In the genomic region with DNA sequence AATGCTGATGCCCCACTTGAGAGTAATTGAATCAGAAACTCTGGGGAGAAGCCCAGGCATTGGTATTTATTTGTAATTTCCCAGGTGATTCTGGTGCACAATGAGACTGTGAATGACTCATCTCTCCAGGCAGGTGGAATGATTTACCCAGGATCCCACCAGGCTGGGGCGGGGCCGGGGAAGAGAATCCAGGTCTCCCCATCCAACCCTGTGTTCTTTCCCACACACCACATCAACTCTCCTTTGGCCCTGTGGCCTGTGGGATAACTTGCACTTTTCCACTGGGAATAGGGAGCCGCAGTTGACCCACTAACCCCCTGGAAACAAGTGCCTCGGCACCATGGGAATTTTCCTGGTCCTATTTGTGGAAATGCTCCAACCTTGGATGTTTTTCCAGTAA, we compare ENCODE assay signal across 21 cellular contexts.
DNase-seq lines count a peak whose midpoint lies in the region; ATAC-seq and TF ChIP-seq lines count a peak whose summit lies in the region.
"Had no signal": no experiment of that assay in that cellular context is flagged by ENCODE, and none has a peak within 500 bp of the region (broad histone marks: within the 10 kb centered on the region; RNA-seq: fewer than 3 reads in every experiment).

No MANE protein-coding gene starts in this region.

- no peak overlapping the region for H3K4me3 Mint-ChIP-seq in CD4-positive, alpha-beta memory T cell
- H3K4me3 Mint-ChIP-seq: T-helper 1 cell treated with Interleukin-12 subunit alpha and Interleukin-12 subunit beta and Interleukin-4 antibody, amounts not matched to agents 30 μg/mL and 1 μg/mL, for 36 hours had no signal

- H3K27ac ChIP-seq in heart left ventricle (no peak overlapping the region), foreskin keratinocyte (no peak overlapping the region)
- H3K27ac ChIP-seq in CD4-positive, alpha-beta memory T cell (ENCODE audit: low read depth, low read length) = no peak overlapping the region
- H3K27ac ChIP-seq: 22Rv1, C4-2B, PC-9, RWPE1, SJCRH30 had no signal

- no peaks in the 10 kb centered on the region for H3K4me1 Mint-ChIP-seq in CD4-positive, alpha-beta memory T cell

- H3K36me3 Mint-ChIP-seq in CD4-positive, alpha-beta memory T cell = no peaks in the 10 kb centered on the region

- peaks cover 0 to 3% (median 0%) of the 10 kb centered on the region in 8 donors for H3K9me3 Mint-ChIP-seq in CD4-positive, alpha-beta memory T cell
- H3K9me3 Mint-ChIP-seq: T-helper 1 cell treated with Interleukin-12 subunit alpha and Interleukin-12 subunit beta and Interleukin-4 antibody, amounts not matched to agents 30 μg/mL and 1 μg/mL, for 36 hours had no signal

- no peak for TF ChIP-seq CTCF in heart left ventricle (IDR thresholded peaks at IDR 0.05)
- no peak for TF ChIP-seq CTCF in foreskin keratinocyte (conservative IDR thresholded peaks at IDR 0.05)

- POLR2A ChIA-PET in CD4-positive, alpha-beta memory T cell (lab: Charles Lee; ENCODE audit: partially characterized antibody) = no interaction called here

- WGBS in heart left ventricle, 4 donors = 80 to 98% (median 90%) methylated on average over 4 of the region's 4 CpGs

- H3K27me3 ChIP-seq in heart left ventricle (no peaks in the 10 kb centered on the region), foreskin keratinocyte (no peaks in the 10 kb centered on the region)
- H3K27me3 ChIP-seq in CD4-positive, alpha-beta memory T cell (ENCODE audit: insufficient read depth, low read length) = no peaks in the 10 kb centered on the region
- H3K27me3 ChIP-seq: SJCRH30 had no signal

- peak in 2 of 4 donors; percentile 41 to 68 for ATAC-seq in heart left ventricle
- ATAC-seq in left cardiac atrium = no peak
- peak; percentile 57 for ATAC-seq in foreskin keratinocyte

- no peaks in the 10 kb centered on the region for H3K36me3 ChIP-seq in heart left ventricle
- no peaks in the 10 kb centered on the region for H3K36me3 ChIP-seq in CD4-positive, alpha-beta memory T cell (ENCODE audit: insufficient read depth, low read length)
- H3K36me3 ChIP-seq: SJCRH30 had no signal

- CTCF ChIA-PET in CD4-positive, alpha-beta memory T cell (lab: Charles Lee; ENCODE audit: partially characterized antibody) = no interaction called here

- H3K4me3 ChIP-seq in heart left ventricle = no peak overlapping the region
- H3K4me3 ChIP-seq in CD4-positive, alpha-beta memory T cell (ENCODE audit: low read length in 2 of 2) = no peak overlapping the region
- H3K4me3 ChIP-seq: PC-9, SJCRH30 had no signal

- no peak overlapping the region for H3K27ac Mint-ChIP-seq in CD4-positive, alpha-beta memory T cell
- H3K27ac Mint-ChIP-seq: T-helper 1 cell treated with Interleukin-12 subunit alpha and Interleukin-12 subunit beta and Interleukin-4 antibody, amounts not matched to agents 30 μg/mL and 1 μg/mL, for 36 hours had no signal

- TF ChIP-seq POLR2A in heart left ventricle (IDR thresholded peaks at IDR 0.05) = no peak

- intact Hi-C loops in heart left ventricle (cut with DNase I) (no loop called here), left cardiac atrium (cut with DNase I) (no loop called here)
- intact Hi-C loops in CD4-positive, alpha-beta memory T cell (cut with micrococcal nuclease) = no loop called here

- no peaks in the 10 kb centered on the region for H3K4me1 ChIP-seq in heart left ventricle
- H3K4me1 ChIP-seq in foreskin keratinocyte = no peaks in the 10 kb centered on the region
- no peaks in the 10 kb centered on the region for H3K4me1 ChIP-seq in CD4-positive, alpha-beta memory T cell (ENCODE audit: insufficient read depth, low read length)
- H3K4me1 ChIP-seq: SJCRH30 had no signal

- DNase-seq in DMS153 (lab: John Stamatoyannopoulos, UW) = peak; percentile 18
- no peak for DNase-seq in DMS153 treated with DMSO at 0.1 percent for 48 hours (lab: John Stamatoyannopoulos, UW; ENCODE audit: unreplicated experiment)
- peak in 3 of 5 donors; percentile 30 to 59 (median 38) for DNase-seq in heart left ventricle
- no peak for DNase-seq in left cardiac atrium
- no peak for DNase-seq in foreskin keratinocyte
- DNase-seq in MV-4-11 (lab: John Stamatoyannopoulos, UW) = no peak
- no peak for DNase-seq in CD4-positive, alpha-beta memory T cell
- DNase-seq in pons (ENCODE audit: low spot score) = no peak
- DNase-seq: AML-193, COR-L47, DND-41, NCI-H1694 treated with DMSO at 0.1 percent for 48 hours, NCI-H2171, NCI-H446 treated with DMSO at 0.1 percent for 48 hours, NCI-H774, PC-9, SJCRH30 had no signal

- H3K27me3 Mint-ChIP-seq in CD4-positive, alpha-beta memory T cell = peaks cover 0 to 2% of the 10 kb centered on the region in 2 donors

- H3K9me3 ChIP-seq in heart left ventricle = no peaks in the 10 kb centered on the region
- no peaks in the 10 kb centered on the region for H3K9me3 ChIP-seq in CD4-positive, alpha-beta memory T cell (ENCODE audit: control insufficient read depth in 1 of 2, low read length in 2 of 2)
- H3K9me3 ChIP-seq: SJCRH30 had no signal

Comparison
In these comparisons a context has a peak if more than half of its experiments do, and no peak if none do; other contexts are left out.
1. DNase-seq: peak in DMS153 (single experiment) and heart left ventricle (3 of 5); none in DMS153 treated with DMSO at 0.1 percent for 48 hours (single experiment), left cardiac atrium (single experiment), foreskin keratinocyte (0 of 2), MV-4-11 (single experiment), CD4-positive, alpha-beta memory T cell (0 of 5) and pons (single experiment).